ENCODE assay signal across 22 cellular contexts in the genomic region with DNA sequence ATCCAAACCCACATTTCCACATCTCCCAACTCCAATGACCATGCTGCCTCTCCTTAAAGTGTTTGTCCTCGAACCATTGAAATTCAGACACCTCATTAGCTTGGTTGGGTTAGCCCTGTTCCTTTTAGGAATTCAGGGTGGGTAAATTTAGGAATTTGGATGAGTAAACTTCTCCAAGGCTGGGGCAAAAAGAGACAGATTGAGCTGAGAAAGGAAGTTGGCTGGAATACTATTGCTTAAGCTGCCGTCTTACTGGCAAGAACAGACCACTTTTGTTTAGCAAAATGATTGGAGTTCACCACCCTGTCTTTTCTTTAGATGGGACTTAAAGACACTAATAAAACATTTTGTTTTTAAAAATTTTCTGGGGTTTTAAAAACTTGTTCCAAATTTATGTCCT.
"Had no signal": no experiment of that assay in that cellular context is flagged by ENCODE, and none has a peak within 500 bp of the region (broad histone marks: within the 10 kb centered on the region; RNA-seq: fewer than 3 reads in every experiment).

No MANE protein-coding gene starts in this region.

- H3K27me3 ChIP-seq: SJSA1 had no signal

- H3K36me3 ChIP-seq: MG63, SJSA1 had no signal

- H3K9ac ChIP-seq: SK-N-SH had no signal

- DNase-seq: IMR-90, Karpas-422, KG1, MG63, NCI-H1092, NCI-H1105 treated with DMSO at 0.1 percent for 48 hours, NCI-H1417 treated with DMSO at 0.1 percent for 48 hours, NCI-H146, NCI-H1694 treated with DMSO at 0.1 percent for 48 hours, NCI-H1930, NCI-H2081, NCI-H2107, NCI-H226, NCI-H446, NCI-H510A, NCI-H524 treated with DMSO at 0.1 percent for 48 hours, NCI-H69, NCI-H774, SIG-M5, SK-N-SH had no signal

- H3K27ac ChIP-seq: RWPE1, SJSA1 had no signal

- H3K4me3 ChIP-seq: MG63, SJSA1 had no signal

- H3K9me3 ChIP-seq: MG63, SK-N-SH had no signal

- H3K4me2 ChIP-seq: SK-N-SH had no signal
